ENCODE assay signal across 14 cellular contexts in the genomic region with DNA sequence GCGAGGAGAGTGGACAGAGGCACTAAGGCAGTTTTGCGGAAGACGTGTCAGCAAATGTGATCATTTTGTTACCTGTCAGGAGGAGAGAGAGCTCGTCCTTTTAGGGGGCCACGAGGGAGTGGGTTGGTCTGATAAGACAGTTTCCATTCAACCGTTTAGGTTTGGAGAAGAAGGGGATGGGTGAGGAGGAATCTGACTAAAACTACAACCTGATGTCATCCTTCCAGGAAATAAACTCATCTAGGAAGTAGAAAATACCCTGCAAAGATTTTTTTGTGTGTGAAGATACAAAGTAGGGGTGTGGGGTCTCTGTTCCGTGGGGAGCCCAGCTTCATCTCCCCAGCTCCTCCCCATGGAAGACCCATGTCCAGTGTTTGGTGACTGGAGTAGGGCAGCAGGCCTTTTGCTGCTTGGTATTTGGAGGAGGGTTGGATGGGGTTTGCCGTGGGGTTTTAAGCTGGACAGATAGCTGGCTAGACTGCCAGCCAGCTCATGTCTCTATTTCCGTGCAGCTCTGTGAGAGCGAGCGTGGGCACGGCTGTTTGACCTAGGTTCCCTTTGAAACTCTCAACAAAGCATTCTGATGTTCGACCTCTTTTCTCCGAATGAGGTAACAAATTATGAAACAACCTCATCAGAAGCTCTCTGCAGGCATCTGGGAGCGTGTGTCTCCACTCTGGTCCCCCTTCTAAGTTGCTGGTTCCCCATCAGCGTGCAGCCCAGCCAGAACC.
"Had no signal": no experiment of that assay in that cellular context is flagged by ENCODE, and none has a peak within 500 bp of the region (broad histone marks: within the 10 kb centered on the region; RNA-seq: fewer than 3 reads in every experiment).

No MANE protein-coding gene starts in this region.

- H3K9me3 Mint-ChIP-seq: memory B cell had no signal

- H3K27ac ChIP-seq: coronary artery, epithelial cell of prostate, gastroesophageal sphincter, left ventricle myocardium inferior, SJSA1, tibial nerve had no signal

- H3K9me3 ChIP-seq: gastroesophageal sphincter, left ventricle myocardium inferior, SJSA1, tibial nerve had no signal

- H3K27me3 Mint-ChIP-seq: memory B cell had no signal

- H3K4me1 ChIP-seq: left ventricle myocardium inferior had no signal

- ATAC-seq: gastroesophageal sphincter had no signal

- H3K4me3 Mint-ChIP-seq: memory B cell had no signal

- H3K27me3 ChIP-seq: gastroesophageal sphincter, SJSA1, tibial nerve had no signal

- H3K36me3 ChIP-seq: SJSA1 had no signal

- H3K4me1 Mint-ChIP-seq: memory B cell had no signal

- H3K27ac Mint-ChIP-seq: memory B cell had no signal

- H3K4me3 ChIP-seq: coronary artery, gastroesophageal sphincter, left ventricle myocardium inferior, SJSA1, skin epidermis, tibial nerve had no signal

- DNase-seq: activated naive CD4-positive, alpha-beta T cell treated with Interleukin-2 at 50 U/mL for 16 hours; activated T-cell treated with anti-CD3 and anti-CD28 coated beads, Interleukin-2, amount 50 U/mL, for 48 hours; central memory CD4-positive, alpha-beta T cell; effector memory CD4-positive, alpha-beta T cell; left ventricle myocardium inferior; SW 1271; T1000 had no signal
